Comparison of ENCODE assay signal across 30 cellular contexts in the genomic region with DNA sequence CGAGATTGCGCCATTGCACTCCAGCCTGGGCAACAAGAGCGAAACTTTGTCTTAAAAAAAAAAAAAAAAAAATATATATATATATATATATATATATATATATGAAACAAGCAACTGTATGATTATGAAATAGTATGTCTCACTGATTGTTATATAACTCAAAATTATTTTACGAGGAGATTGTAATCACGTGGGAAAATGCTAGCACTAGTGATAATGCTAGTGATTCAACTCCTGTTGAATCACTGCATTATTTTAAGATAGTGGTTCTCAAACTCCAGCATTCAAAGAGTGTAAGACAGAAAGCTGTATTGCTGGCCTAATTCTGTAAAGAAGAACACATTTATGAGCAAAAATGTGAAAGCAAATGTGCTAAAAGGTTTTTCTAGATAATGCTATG. TPM values are rescaled to one million over a fixed set of nuclear protein-coding genes. Genes with fewer than 3 reads are reported as not detected.
"Had no signal": no experiment of that assay in that cellular context is flagged by ENCODE, and none has a peak within 500 bp of the region (broad histone marks: within the 10 kb centered on the region; RNA-seq: fewer than 3 reads in every experiment).

No MANE protein-coding gene starts in this region.

- H3K9me3 ChIP-seq: ascending aorta had no signal

- H3K27me3 ChIP-seq: ascending aorta had no signal

- H3K27ac ChIP-seq: PC-9, VCaP had no signal

- DNase-seq: activated B cell treated with CpG ODN at 0.5 μM for 24 hours; activated CD4-positive, alpha-beta memory T cell treated with anti-CD3 and anti-CD28 coated beads for 36 hours; activated CD4-positive, alpha-beta T cell treated with anti-CD3 and anti-CD28 coated beads for 4 hours; activated CD4-positive, alpha-beta T cell treated with anti-CD3 and anti-CD28 coated beads, Interleukin-2, amount 50 U/mL, for 1 hour; activated CD4-positive, CD25-positive, alpha-beta regulatory T cell treated with anti-CD3 and anti-CD28 coated beads, Interleukin-2, amount 50 U/mL, for 72 hours; activated CD8-positive, alpha-beta memory T cell treated with anti-CD3 and anti-CD28 coated beads, Interleukin-2, amount 50 U/mL, for 4 hours; activated effector memory CD4-positive, alpha-beta T cell treated with Interleukin-2 at 50 U/mL for 16 hours; activated naive CD4-positive, alpha-beta T cell; activated naive CD4-positive, alpha-beta T cell treated with anti-CD3 and anti-CD28 coated beads, Interleukin-2, amount 50 U/mL, for 16 hours; activated naive CD8-positive, alpha-beta T cell treated with anti-CD3 and anti-CD28 coated beads for 36 hours; activated T-cell treated with anti-CD3 and anti-CD28 coated beads, Interleukin-2, amount 50 U/mL, for 48 hours; amygdala; Karpas-422; NCI-H1105; NCI-H1417 treated with DMSO at 0.1 percent for 48 hours; NCI-H1930; NCI-H2081 treated with DMSO at 0.1 percent for 48 hours; NCI-H345; NCI-H524 treated with DMSO at 0.1 percent for 48 hours; PC-9; Right ventricle myocardium superior; SW 1271; T-helper 1 cell; T-helper 2 cell; T-helper 9 cell had no signal

- FAIRE-seq: K562, RCC 7860 had no signal

- H3K4me2 ChIP-seq: PC-9 had no signal

- ATAC-seq: K562 had no signal

- H3K36me3 ChIP-seq: ascending aorta had no signal

- H2AFZ ChIP-seq: PC-9 had no signal

- H3K4me3 ChIP-seq: ascending aorta, K562, PC-9 had no signal

RNA-seq across cellular contexts. Expression of gene PTPN3, which starts 12.4 kb away (rescaled TPM):
- total RNA-seq: OCI-LY7 had no signal
- polyA plus RNA-seq: K562 had no signal
